In genomic region chr6:14921170-14921569, GRCh38 we compare ENCODE assay signal across 10 cellular contexts.
DNase-seq lines count a peak whose midpoint lies in the region; ATAC-seq and TF ChIP-seq lines count a peak whose summit lies in the region.
"Had no signal": no experiment of that assay in that cellular context is flagged by ENCODE, and none has a peak within 500 bp of the region (broad histone marks: within the 10 kb centered on the region; RNA-seq: fewer than 3 reads in every experiment).

No MANE protein-coding gene starts in this region.

- ATAC-seq in GM19035 (IDR thresholded peaks at IDR 0.05; ENCODE audit: unreplicated experiment) (no peak), HG02981 (IDR thresholded peaks at IDR 0.05; ENCODE audit: unreplicated experiment) (no peak)
- ATAC-seq: A549 had no signal

- no peaks in the 10 kb centered on the region for H3K27me3 Mint-ChIP-seq in neural crest cell (ENCODE audit: low read depth)

- H3K9me3 Mint-ChIP-seq in neural crest cell, result no peaks in the 10 kb centered on the region
- H3K9me3 Mint-ChIP-seq: mesothelial cell of epicardium had no signal

- peaks cover 73% of the 10 kb centered on the region for H3K4me1 Mint-ChIP-seq in neural crest cell

- TF ChIP-seq CTCF in neural crest cell (conservative IDR thresholded peaks at IDR 0.05), result no peak

- peak overlapping the region; percentile 68 for H3K4me3 Mint-ChIP-seq in neural crest cell
- H3K4me3 Mint-ChIP-seq: mesothelial cell of epicardium had no signal

- H3K36me3 Mint-ChIP-seq in neural crest cell (ENCODE audit: low read depth), result no peaks in the 10 kb centered on the region
- H3K36me3 Mint-ChIP-seq: mesothelial cell of epicardium had no signal

- peak overlapping the region; percentile 57 for H3K27ac Mint-ChIP-seq in neural crest cell (ENCODE audit: unreplicated experiment)
- H3K27ac Mint-ChIP-seq: mesothelial cell of epicardium had no signal

- DNase-seq in AML-193 (lab: John Stamatoyannopoulos, UW) (peak; percentile 58 to 69), NCI-H748 (lab: John Stamatoyannopoulos, UW; ENCODE audit: unreplicated experiment) (peak; percentile 99), foreskin melanocyte (peak; percentile 79), neural crest cell (ENCODE audit: low read depth, low spot score) (peak; percentile 40), activated gamma-delta T cell treated with Interleukin-2 at 50 U/mL for 16 hours (no peak), cerebellar nuclear complex (lab: John Stamatoyannopoulos, UW) (no peak)

Comparison
In these comparisons a context has a peak if more than half of its experiments do, and no peak if none do; other contexts are left out.
1. DNase-seq: peak in AML-193 (2 of 2), NCI-H748 (single experiment), foreskin melanocyte (single experiment) and neural crest cell (single experiment); none in activated gamma-delta T cell treated with Interleukin-2 at 50 U/mL for 16 hours (single experiment) and cerebellar nuclear complex (0 of 2).